Comparison of ENCODE assay signal across 8 cellular contexts in the genomic region with DNA sequence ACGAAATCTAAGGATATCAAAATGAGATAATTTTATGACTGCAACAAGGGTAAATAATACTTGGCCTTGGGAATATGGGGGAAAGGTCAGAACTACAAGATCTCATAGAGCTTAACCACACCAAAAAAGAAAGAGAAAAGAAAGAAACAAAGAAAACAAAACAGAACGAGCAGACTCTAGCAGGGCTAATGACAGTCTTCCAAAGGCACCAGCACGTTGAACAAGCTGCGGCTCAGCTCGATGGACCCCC. TPM values are rescaled to one million over a fixed set of nuclear protein-coding genes. Genes with fewer than 3 reads are reported as not detected.
DNase-seq lines count a peak whose midpoint lies in the region; ATAC-seq, FAIRE-seq and TF ChIP-seq lines count a peak whose summit lies in the region.

No MANE protein-coding gene starts in this region.

- no peak for TF ChIP-seq CTCF in C4-2B (conservative IDR thresholded peaks at IDR 0.05)

- no peak for FAIRE-seq in RCC 7860 (lab: Jason Lieb, UNC)

- H3K9me3 ChIP-seq in mucosa of rectum (ENCODE audit: control insufficient read depth in 2 of 2, low read length in 2 of 2) = no peaks in the 10 kb centered on the region

- H3K9ac ChIP-seq in mucosa of rectum (ENCODE audit: low read depth in 1 of 2, low read length in 2 of 2) = peak overlapping the region; percentile 95 to 99

- H3K27ac ChIP-seq in C4-2B (peak overlapping the region; percentile 94), caudate nucleus (ENCODE audit: low read depth, low read length) (peak overlapping the region; percentile 93), mucosa of rectum (ENCODE audit: low read depth in 2 of 2, low read length in 2 of 2) (peak overlapping the region; percentile 97 to 99)

- peaks cover 6 to 13% of the 10 kb centered on the region in 2 donors for H3K4me1 ChIP-seq in mucosa of rectum (ENCODE audit: control insufficient read depth in 2 of 2, insufficient read depth in 2 of 2, low read length in 2 of 2)

- no peaks in the 10 kb centered on the region for H3K27me3 ChIP-seq in mucosa of rectum (ENCODE audit: control insufficient read depth in 2 of 2, insufficient read depth in 2 of 2, low read length in 2 of 2)

- H3K4me3 ChIP-seq in Jurkat, Clone E6-1 (ENCODE audit: low read length) = peak overlapping the region; percentile 76
- H3K4me3 ChIP-seq in mucosa of rectum (ENCODE audit: low read length in 2 of 2) = peak overlapping the region; percentile 87 to 93

- H3K36me3 ChIP-seq in mucosa of rectum (ENCODE audit: control insufficient read depth in 2 of 2, insufficient read depth in 2 of 2, low read length in 2 of 2) = no peaks in the 10 kb centered on the region

- ATAC-seq in HG03378 (IDR thresholded peaks at IDR 0.05; ENCODE audit: unreplicated experiment) (no peak), GM19455 (IDR thresholded peaks at IDR 0.05; ENCODE audit: unreplicated experiment) (no peak), GM18873 (IDR thresholded peaks at IDR 0.05; ENCODE audit: low FRiP score, unreplicated experiment) (no peak)

- DNase-seq in Jurkat, Clone E6-1 (ENCODE audit: low read depth, low spot score) = no peak
- DNase-seq in caudate nucleus (lab: John Stamatoyannopoulos, UW) (no peak), RCC 7860 (ENCODE audit: low spot score) (no peak)

RNA-seq across cellular contexts. Expression of a gene that starts 0.7 kb away (rescaled TPM):
- polyA plus RNA-seq in Jurkat, Clone E6-1 (2012; ENCODE audit: insufficient read depth, insufficient read length) = 41.0 TPM

RNA-seq across cellular contexts. Expression of a gene that starts 52.4 kb away (rescaled TPM):
- 28.9 TPM for polyA plus RNA-seq in Jurkat, Clone E6-1 (2012; ENCODE audit: insufficient read depth, insufficient read length)
